ENCODE assay signal across 14 cellular contexts in the genomic region with DNA sequence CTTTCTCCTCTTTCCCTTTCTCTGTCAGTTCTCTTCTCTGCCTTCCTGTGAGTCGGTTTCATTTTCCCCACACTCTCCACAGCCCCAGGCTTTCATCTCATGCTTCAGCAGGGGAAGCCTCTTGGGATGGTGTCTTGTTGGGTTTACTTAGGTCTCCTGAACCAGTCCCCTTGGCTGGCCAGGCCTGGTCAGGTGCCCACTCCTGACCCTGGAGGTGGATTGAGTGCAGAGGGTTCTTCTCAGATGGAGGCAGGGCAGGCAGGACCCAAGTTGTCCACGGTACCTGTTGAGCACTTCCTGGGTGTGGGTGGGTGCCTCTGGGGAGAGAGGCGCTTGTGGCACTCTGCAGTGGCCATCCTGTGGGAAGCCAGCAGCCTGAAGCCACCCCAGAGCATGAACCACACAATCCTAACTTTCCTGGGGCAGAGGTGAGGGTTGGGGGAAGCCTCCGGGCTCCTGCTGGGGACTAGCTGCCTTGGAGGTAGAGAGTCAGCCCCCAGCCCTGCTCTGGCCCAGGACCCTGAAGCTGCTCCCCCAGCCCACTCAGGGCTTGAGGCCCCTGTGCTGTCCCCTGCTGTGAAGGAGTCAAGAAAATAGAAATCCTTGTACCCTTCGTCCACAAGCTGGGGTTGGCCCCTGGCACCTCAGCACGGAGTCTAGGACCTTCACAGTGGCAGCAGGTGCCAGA. TPM values are rescaled to one million over a fixed set of nuclear protein-coding genes. Genes with fewer than 3 reads are reported as not detected.
DNase-seq lines count a peak whose midpoint lies in the region; ATAC-seq and TF ChIP-seq lines count a peak whose summit lies in the region.
"Had no signal": no experiment of that assay in that cellular context is flagged by ENCODE, and none has a peak within 500 bp of the region (broad histone marks: within the 10 kb centered on the region; RNA-seq: fewer than 3 reads in every experiment).

No MANE protein-coding gene starts in this region.

- H3K4me3 ChIP-seq in CD4-positive, CD25-positive, alpha-beta regulatory T cell (ENCODE audit: low read depth, low read length), result peak overlapping the region; percentile 59
- peak overlapping the region in 1 of 2 experiments; percentile 23; a peak in 2 of 4 replicates for H3K4me3 ChIP-seq in DND-41 (ENCODE audit: low read depth in 1 of 2, low read length in 2 of 2)
- H3K4me3 ChIP-seq: PC-9 had no signal

- peaks cover 86% of the 10 kb centered on the region for H3K4me1 ChIP-seq in CD4-positive, CD25-positive, alpha-beta regulatory T cell (ENCODE audit: control insufficient read depth, insufficient read depth, low read length, poor library complexity, severe bottlenecking)
- H3K4me1 ChIP-seq in DND-41 (ENCODE audit: insufficient read depth, low read length), result peaks cover 30% of the 10 kb centered on the region

- no peak for TF ChIP-seq CTCF in DND-41 (IDR thresholded peaks at IDR 0.05; ENCODE audit: borderline replicate concordance, extremely low read depth, low read length, poor library complexity, severe bottlenecking)
- no peak for TF ChIP-seq CTCF in omental fat pad (IDR thresholded peaks at IDR 0.05)

- no peak for ATAC-seq in CD4-positive, CD25-positive, alpha-beta regulatory T cell (ENCODE audit: low read depth in 2 of 2)
- no peak for ATAC-seq in DND-41 (ENCODE audit: insufficient read depth, low read depth)
- no peak for ATAC-seq in memory B cell (ENCODE audit: low read depth)
- no peak for ATAC-seq in GM19395 (IDR thresholded peaks at IDR 0.05; ENCODE audit: unreplicated experiment)
- ATAC-seq in omental fat pad (ENCODE audit: low FRiP score), result no peak
- ATAC-seq: SK-N-SH treated with all-trans-retinoic acid at 6 μM for 48 hours had no signal

- peak in 1 of 3 donors; percentile 66 for DNase-seq in CD4-positive, CD25-positive, alpha-beta regulatory T cell
- DNase-seq in DND-41 (peak; percentile 54), memory B cell (ENCODE audit: low spot score in 2 of 2) (no peak), NCI-H226 (no peak), omental fat pad (ENCODE audit: low spot score) (no peak)
- DNase-seq: brain microvascular endothelial cell, hippocampal formation, Karpas-422, NCI-H1694 treated with DMSO at 0.1 percent for 48 hours, NCI-H510A, PC-9 had no signal

- H2AFZ ChIP-seq in DND-41 (ENCODE audit: low read depth, low read length), result peak overlapping the region; percentile 28
- H2AFZ ChIP-seq: PC-9 had no signal

- no peaks in the 10 kb centered on the region for H3K79me2 ChIP-seq in DND-41 (ENCODE audit: insufficient read depth, low read length)

- peaks cover 4% of the 10 kb centered on the region for H3K27me3 Mint-ChIP-seq in CD4-positive, CD25-positive, alpha-beta regulatory T cell
- peaks cover 19% of the 10 kb centered on the region for H3K27me3 Mint-ChIP-seq in T-helper 1 cell treated with Interleukin-12 subunit alpha and Interleukin-12 subunit beta and Interleukin-4 antibody, amounts not matched to agents 30 μg/mL and 1 μg/mL, for 36 hours (ENCODE audit: low read depth)
- H3K27me3 Mint-ChIP-seq in memory B cell, result no peaks in the 10 kb centered on the region

- H3K9me3 ChIP-seq in CD4-positive, CD25-positive, alpha-beta regulatory T cell (ENCODE audit: control insufficient read depth in 2 of 2, low read length in 2 of 2), result no peaks in the 10 kb centered on the region
- no peaks in the 10 kb centered on the region for H3K9me3 ChIP-seq in DND-41 (ENCODE audit: insufficient read depth, low read length, severe bottlenecking)

- no peaks in the 10 kb centered on the region for H3K36me3 ChIP-seq in CD4-positive, CD25-positive, alpha-beta regulatory T cell (ENCODE audit: control insufficient read depth, insufficient read depth, low read length)
- H3K36me3 ChIP-seq in DND-41 (ENCODE audit: insufficient read depth, low read length), result no peaks in the 10 kb centered on the region
- H3K36me3 ChIP-seq: brain microvascular endothelial cell had no signal

- peak overlapping the region; percentile 13; the same call in 1 of the 2 replicates for H3K9ac ChIP-seq in DND-41 (ENCODE audit: low read depth, low read length)

- H3K27me3 ChIP-seq in CD4-positive, CD25-positive, alpha-beta regulatory T cell (ENCODE audit: control insufficient read depth, insufficient read depth, low read length), result no peaks in the 10 kb centered on the region
- H3K27me3 ChIP-seq in DND-41 (ENCODE audit: insufficient read depth, low read length, poor library complexity), result no peaks in the 10 kb centered on the region

- H3K27ac Mint-ChIP-seq in CD4-positive, CD25-positive, alpha-beta regulatory T cell, result peak overlapping the region; percentile 31 to 82 (median 69)
- H3K27ac Mint-ChIP-seq in T-helper 1 cell treated with Interleukin-12 subunit alpha and Interleukin-12 subunit beta and Interleukin-4 antibody, amounts not matched to agents 30 μg/mL and 1 μg/mL, for 36 hours, result peak overlapping the region; percentile 84
- peak overlapping the region; percentile 24 for H3K27ac Mint-ChIP-seq in memory B cell

- peak overlapping the region; percentile 57 for H3K4me2 ChIP-seq in DND-41 (ENCODE audit: insufficient read depth, low read length)
- H3K4me2 ChIP-seq: PC-9 had no signal

- H3K36me3 Mint-ChIP-seq in CD4-positive, CD25-positive, alpha-beta regulatory T cell, result peaks cover 7% of the 10 kb centered on the region
- H3K36me3 Mint-ChIP-seq in T-helper 1 cell treated with Interleukin-12 subunit alpha and Interleukin-12 subunit beta and Interleukin-4 antibody, amounts not matched to agents 30 μg/mL and 1 μg/mL, for 36 hours (ENCODE audit: low read depth), result peaks cover 8% of the 10 kb centered on the region
- H3K36me3 Mint-ChIP-seq in memory B cell, result no peaks in the 10 kb centered on the region

- H3K4me1 Mint-ChIP-seq in CD4-positive, CD25-positive, alpha-beta regulatory T cell, result peaks cover 14 to 89% (median 47%) of the 10 kb centered on the region in 4 donors
- peaks cover 65% of the 10 kb centered on the region for H3K4me1 Mint-ChIP-seq in T-helper 1 cell treated with Interleukin-12 subunit alpha and Interleukin-12 subunit beta and Interleukin-4 antibody, amounts not matched to agents 30 μg/mL and 1 μg/mL, for 36 hours (ENCODE audit: low read depth)
- peaks cover 60% of the 10 kb centered on the region for H3K4me1 Mint-ChIP-seq in memory B cell

- peaks cover 0 to 2% (median 0%) of the 10 kb centered on the region in 7 donors for H3K9me3 Mint-ChIP-seq in CD4-positive, CD25-positive, alpha-beta regulatory T cell
- no peaks in the 10 kb centered on the region for H3K9me3 Mint-ChIP-seq in T-helper 1 cell treated with Interleukin-12 subunit alpha and Interleukin-12 subunit beta and Interleukin-4 antibody, amounts not matched to agents 30 μg/mL and 1 μg/mL, for 36 hours
- H3K9me3 Mint-ChIP-seq in memory B cell, result no peaks in the 10 kb centered on the region

- peak overlapping the region; percentile 88 to 100 (median 96) for H3K4me3 Mint-ChIP-seq in CD4-positive, CD25-positive, alpha-beta regulatory T cell
- peak overlapping the region; percentile 82 for H3K4me3 Mint-ChIP-seq in T-helper 1 cell treated with Interleukin-12 subunit alpha and Interleukin-12 subunit beta and Interleukin-4 antibody, amounts not matched to agents 30 μg/mL and 1 μg/mL, for 36 hours
- peak overlapping the region; percentile 67 for H3K4me3 Mint-ChIP-seq in memory B cell

- peaks cover 13% of the 10 kb centered on the region; the same call in 1 of the 2 replicates for H4K20me1 ChIP-seq in DND-41 (ENCODE audit: insufficient read depth, low read length)

- H3K27ac ChIP-seq in CD4-positive, CD25-positive, alpha-beta regulatory T cell (ENCODE audit: insufficient read depth, low read length, poor library complexity, severe bottlenecking), result no peak overlapping the region
- peak overlapping the region; percentile 33; the same call in 1 of the 2 replicates for H3K27ac ChIP-seq in DND-41 (ENCODE audit: low read length)
- H3K27ac ChIP-seq: brain microvascular endothelial cell, PC-9 had no signal

RNA-seq across cellular contexts. Expression of a gene that starts 2.0 kb away (rescaled TPM):
- 87.6 TPM for total RNA-seq in CD4-positive, CD25-positive, alpha-beta regulatory T cell
- polyA plus RNA-seq in CD4-positive, CD25-positive, alpha-beta regulatory T cell, result 1 to 10 TPM; 2.7 to 5.8 (median 4.8) TPM
- total RNA-seq in omental fat pad, result 1 to 10 TPM; 4.6 to 8.0 (median 5.6) TPM

RNA-seq across cellular contexts. Expression of a gene that starts 44.8 kb away (rescaled TPM):
- total RNA-seq in CD4-positive, CD25-positive, alpha-beta regulatory T cell, result 0.12 TPM
- polyA plus RNA-seq in CD4-positive, CD25-positive, alpha-beta regulatory T cell, result not detected
- total RNA-seq in omental fat pad, result not detected

Comparison
In these comparisons a context has a peak if more than half of its experiments do, and no peak if none do; other contexts are left out.
1. H3K27ac Mint-ChIP-seq: peak in every context shown above with its lines; median percentile 84 in T-helper 1 cell treated with Interleukin-12 subunit alpha and Interleukin-12 subunit beta and Interleukin-4 antibody, amounts not matched to agents 30 μg/mL and 1 μg/mL, for 36 hours; 69 in CD4-positive, CD25-positive, alpha-beta regulatory T cell; 24 in memory B cell.